ENCODE assay signal across 8 cellular contexts in the genomic region with DNA sequence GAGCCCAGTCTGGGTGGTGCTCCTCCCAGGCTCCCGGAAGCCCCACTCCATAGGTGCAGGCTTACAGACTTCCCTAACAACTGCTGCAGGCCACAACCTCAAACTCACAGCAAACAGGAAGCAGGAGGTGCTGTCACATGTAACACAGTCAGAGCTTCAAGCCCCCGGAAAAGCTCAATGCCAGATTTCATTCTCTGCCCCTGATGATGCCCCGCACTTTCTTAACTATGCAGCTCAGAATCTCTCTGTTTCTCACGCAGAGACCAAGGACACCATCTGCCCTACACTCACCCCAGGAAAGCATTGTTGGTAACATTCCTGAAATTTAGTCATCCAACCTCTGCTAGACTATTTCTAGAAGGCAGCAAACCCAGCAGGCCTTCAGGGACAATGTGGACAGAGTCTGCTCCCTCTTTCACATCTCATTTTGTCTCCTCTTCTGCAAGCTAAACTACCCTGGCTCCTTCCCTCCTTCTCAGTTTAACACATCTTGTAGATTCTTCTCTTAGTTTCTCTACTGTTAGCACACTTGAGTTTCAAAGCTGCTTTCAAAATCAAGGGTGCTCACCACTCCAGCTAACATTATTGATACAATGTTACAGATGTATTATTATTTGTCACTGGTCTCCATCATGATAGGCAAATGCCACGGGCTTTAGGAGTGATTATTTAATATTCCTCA.
DNase-seq lines count a peak whose midpoint lies in the region; ATAC-seq and TF ChIP-seq lines count a peak whose summit lies in the region.

No MANE protein-coding gene starts in this region.

- no peaks in the 10 kb centered on the region for H3K4me1 Mint-ChIP-seq in Caco-2 (ENCODE audit: low read depth, unreplicated experiment)

- H3K27ac ChIP-seq in HUES48 (ENCODE audit: low read depth, low read length): peak overlapping the region; percentile 11
- peak overlapping the region; percentile 88 for H3K27ac ChIP-seq in mesodermal cell (ENCODE audit: low read depth, low read length, severe bottlenecking)

- no peak overlapping the region for H3K9ac ChIP-seq in HUES48 (ENCODE audit: low read depth, low read length)

- CTCF ChIA-PET in Caco-2 (lab: Charles Lee): no interaction called here

- H3K27me3 ChIP-seq in HUES48 (ENCODE audit: control insufficient read depth, insufficient read depth, low read length): no peaks in the 10 kb centered on the region
- H3K27me3 ChIP-seq in Caco-2 (replicated peaks; ENCODE audit: control insufficient read depth, insufficient read depth, low read length): no peaks in the 10 kb centered on the region

- H3K36me3 ChIP-seq in HUES48 (ENCODE audit: control insufficient read depth, insufficient read depth, low read length) (no peaks in the 10 kb centered on the region), mesodermal cell (ENCODE audit: control insufficient read depth, insufficient read depth, low read length) (no peaks in the 10 kb centered on the region), Caco-2 (ENCODE audit: control insufficient read depth, insufficient read depth, low read length) (no peaks in the 10 kb centered on the region)

- H3K9me3 ChIP-seq in HUES48 (ENCODE audit: control insufficient read depth, insufficient read depth, low read length) (peaks cover 8% of the 10 kb centered on the region; the same call in 1 of the 2 replicates), mesodermal cell (ENCODE audit: control insufficient read depth, low read length) (peaks cover 10% of the 10 kb centered on the region), Caco-2 (peaks cover 9% of the 10 kb centered on the region)

- peak; percentile 15 for DNase-seq in cerebellum (ENCODE audit: low spot score)
- DNase-seq in NCI-H526 treated with DMSO at 0.1 percent for 48 hours (lab: John Stamatoyannopoulos, UW): no peak
- no peak for DNase-seq in DMS53 (lab: John Stamatoyannopoulos, UW)
- DNase-seq in Caco-2: no peak
- no peak for DNase-seq in NCI-H69 (lab: John Stamatoyannopoulos, UW)

- no peaks in the 10 kb centered on the region for H3K27me3 Mint-ChIP-seq in Caco-2 (ENCODE audit: insufficient read depth, unreplicated experiment)

- H3K36me3 Mint-ChIP-seq in Caco-2 (ENCODE audit: insufficient read depth, unreplicated experiment): no peaks in the 10 kb centered on the region

- no peak overlapping the region for H3K4me3 Mint-ChIP-seq in Caco-2 (ENCODE audit: unreplicated experiment)

- no TSS peak for BruUV-seq in Caco-2 (replicated peaks; lab: Mats Ljungman, UMichigan)

- intact Hi-C loops in Caco-2 (cut with micrococcal nuclease; ENCODE audit: unreplicated experiment): no loop called here

- ATAC-seq in GM18873 (IDR thresholded peaks at IDR 0.05; ENCODE audit: low FRiP score, unreplicated experiment): peak; percentile 51

- H3K4me3 ChIP-seq in HUES48 (ENCODE audit: low read depth, low read length) (no peak overlapping the region), mesodermal cell (ENCODE audit: extremely low read depth, insufficient read depth, low read length, poor library complexity, severe bottlenecking) (no peak overlapping the region), Caco-2 (ENCODE audit: low read depth, low read length) (no peak overlapping the region)

- 39 to 57% methylated on average over 3 to 4 of the region's 5 CpGs for whole genome bisulfite sequencing in mesodermal cell (ENCODE audit: insufficient coverage in 2 of 2), 2 experiments

- no peak for TF ChIP-seq CTCF in Caco-2 (IDR thresholded peaks at IDR 0.05; ENCODE audit: insufficient read depth in 1 of 2, low read depth in 1 of 2, low read length in 1 of 2, severe bottlenecking in 1 of 2, unreplicated experiment in 1 of 2)

- no peaks in the 10 kb centered on the region for H3K9me3 Mint-ChIP-seq in Caco-2 (ENCODE audit: unreplicated experiment)

- H3K4me1 ChIP-seq in HUES48 (ENCODE audit: control insufficient read depth, insufficient read depth, low read length) (peaks cover 24% of the 10 kb centered on the region), mesodermal cell (ENCODE audit: control insufficient read depth, insufficient read depth, low read length, poor library complexity, severe bottlenecking) (peaks cover 50% of the 10 kb centered on the region), Caco-2 (0 out of 2 replicates have a peak, but pooled peaks cover 8% of the 10 kb centered on the region)

- H3K27ac Mint-ChIP-seq in Caco-2 (ENCODE audit: unreplicated experiment): no peak overlapping the region

- POLR2A ChIA-PET in Caco-2 (lab: Charles Lee): no interaction called here
